ENCODE assay signal across 11 cellular contexts in genomic region chr5:136856648-136857047, GRCh38.
"Had no signal": no experiment of that assay in that cellular context is flagged by ENCODE, and none has a peak within 500 bp of the region (broad histone marks: within the 10 kb centered on the region; RNA-seq: fewer than 3 reads in every experiment).

No MANE protein-coding gene starts in this region.

- FAIRE-seq: H1, H54 had no signal

- H3K9ac ChIP-seq: GM23248 had no signal

- H3K4me1 ChIP-seq: HAP-1 had no signal

- H3K9me3 ChIP-seq: HAP-1 had no signal

- H2AFZ ChIP-seq: GM23248, GM23338 had no signal

- H3K4me2 ChIP-seq: GM23338 had no signal

- DNase-seq: GM23248, GOT3, H7, H9, HCEC 1CT, HFFc6 had no signal

- H3K27ac ChIP-seq: GM23248 had no signal

- H3K36me3 ChIP-seq: HAP-1 had no signal

- ATAC-seq: GM23338, HCT116 had no signal

- H3K4me3 ChIP-seq: GM23248, GM23338, HAP-1 had no signal
